1 cellular context compared by ENCODE assay signal in the genomic region with DNA sequence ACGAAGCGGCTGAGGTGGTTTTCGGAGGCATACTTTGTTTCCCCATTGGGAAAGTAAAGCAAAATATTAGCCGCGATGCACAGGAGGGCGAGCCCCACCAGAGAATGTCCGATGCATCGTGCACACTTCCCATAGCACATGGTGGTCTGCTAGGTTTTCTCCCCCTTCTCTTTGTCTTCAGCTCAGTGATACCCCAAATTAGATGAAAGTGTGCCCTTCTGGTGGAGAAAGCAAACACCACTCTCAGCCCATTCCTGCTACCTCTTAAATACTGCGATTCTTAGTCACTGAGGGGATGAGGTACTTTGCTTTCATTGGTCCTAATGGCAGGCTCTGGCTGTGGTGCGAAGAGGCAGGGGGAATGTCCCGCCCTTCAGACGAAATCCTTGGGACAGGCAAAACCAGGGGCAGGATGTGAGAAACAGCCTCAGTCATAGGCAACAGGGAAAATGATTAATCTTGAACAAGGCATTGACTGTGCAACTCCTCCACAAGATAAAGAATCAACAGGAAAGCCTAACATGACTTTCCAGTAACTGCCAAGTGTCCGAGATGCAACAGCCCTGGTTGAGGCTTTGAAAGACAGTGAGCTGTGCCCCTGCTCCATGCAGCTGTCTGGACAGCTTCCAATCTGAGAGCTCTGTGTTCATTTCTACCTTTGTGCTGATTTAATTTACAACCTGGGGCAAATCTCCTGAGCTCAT.
TF ChIP-seq lines count a peak whose summit lies in the region.

A gene with protein sequence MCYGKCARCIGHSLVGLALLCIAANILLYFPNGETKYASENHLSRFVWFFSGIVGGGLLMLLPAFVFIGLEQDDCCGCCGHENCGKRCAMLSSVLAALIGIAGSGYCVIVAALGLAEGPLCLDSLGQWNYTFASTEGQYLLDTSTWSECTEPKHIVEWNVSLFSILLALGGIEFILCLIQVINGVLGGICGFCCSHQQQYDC (minus strand): TSS at position 242 of the 704 bp plus-strand sequence. CDS start 102 bp downstream, at position 140.

TF ChIP-seq in HepG2, 621 proteins besides CTCF, POLR2A, EP300 and RAD21 (continued from another document and continues in another):
- TF ChIP-seq, protein P1, sequence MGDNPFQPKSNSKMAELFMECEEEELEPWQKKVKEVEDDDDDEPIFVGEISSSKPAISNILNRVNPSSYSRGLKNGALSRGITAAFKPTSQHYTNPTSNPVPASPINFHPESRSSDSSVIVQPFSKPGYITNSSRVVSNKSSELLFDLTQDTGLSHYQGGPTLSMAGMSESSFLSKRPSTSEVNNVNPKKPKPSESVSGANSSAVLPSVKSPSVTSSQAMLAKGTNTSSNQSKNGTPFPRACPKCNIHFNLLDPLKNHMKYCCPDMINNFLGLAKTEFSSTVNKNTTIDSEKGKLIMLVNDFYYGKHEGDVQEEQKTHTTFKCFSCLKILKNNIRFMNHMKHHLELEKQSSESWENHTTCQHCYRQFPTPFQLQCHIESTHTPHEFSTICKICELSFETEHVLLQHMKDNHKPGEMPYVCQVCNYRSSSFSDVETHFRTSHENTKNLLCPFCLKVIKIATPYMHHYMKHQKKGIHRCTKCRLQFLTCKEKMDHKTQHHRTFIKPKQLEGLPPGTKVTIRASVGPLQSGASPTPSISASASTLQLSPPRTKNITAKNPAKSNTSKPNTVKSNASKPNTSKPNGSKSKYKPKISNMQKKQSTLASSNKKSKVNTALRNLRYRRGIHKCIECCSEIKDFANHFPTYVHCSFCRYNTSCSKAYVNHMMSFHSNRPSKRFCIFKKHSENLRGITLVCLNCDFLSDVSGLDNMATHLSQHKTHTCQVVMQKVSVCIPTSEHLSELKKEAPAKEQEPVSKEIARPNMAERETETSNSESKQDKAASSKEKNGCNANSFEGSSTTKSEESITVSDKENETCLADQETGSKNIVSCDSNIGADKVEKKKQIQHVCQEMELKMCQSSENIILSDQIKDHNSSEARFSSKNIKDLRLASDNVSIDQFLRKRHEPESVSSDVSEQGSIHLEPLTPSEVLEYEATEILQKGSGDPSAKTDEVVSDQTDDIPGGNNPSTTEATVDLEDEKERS (CRISPR knock-in tag; IDR thresholded peaks at IDR 0.05): no peak
- TF ChIP-seq ZNF251 (CRISPR knock-in tag; IDR thresholded peaks at IDR 0.05): no peak
- no peak for TF ChIP-seq ZNF891 (CRISPR knock-in tag; IDR thresholded peaks at IDR 0.05)
- 0 out of 2 replicates have a peak, but pooled peaks have one; percentile 44 for TF ChIP-seq ISX (CRISPR knock-in tag; conservative IDR thresholded peaks at IDR 0.05)
- TF ChIP-seq ZSCAN9 (CRISPR knock-in tag; IDR thresholded peaks at IDR 0.05; ENCODE audit: borderline replicate concordance): peak; percentile 63; the same call in 1 of the 2 replicates
- TF ChIP-seq MYPOP (CRISPR knock-in tag; IDR thresholded peaks at IDR 0.05): no peak
- peak; percentile 12; the same call in 1 of the 2 replicates for TF ChIP-seq SIX1 (CRISPR knock-in tag; IDR thresholded peaks at IDR 0.05; ENCODE audit: borderline replicate concordance)
- TF ChIP-seq SOX13 (IDR thresholded peaks at IDR 0.05): peak; percentile 15; the same call in 1 of the 2 replicates
- peak in 1 of 2 experiments; percentile 84; a peak in 2 of 4 replicates for TF ChIP-seq SOX13 (CRISPR knock-in tag; conservative IDR thresholded peaks at IDR 0.05 in 1 of 2, IDR thresholded peaks at IDR 0.05 in 1 of 2)
- TF ChIP-seq SAP130 (CRISPR knock-in tag; IDR thresholded peaks at IDR 0.05; ENCODE audit: low read depth): peak; percentile 93
- peak; percentile 86; the same call in 1 of the 2 replicates for TF ChIP-seq ZNF335 (CRISPR knock-in tag; IDR thresholded peaks at IDR 0.05)
- no peak for TF ChIP-seq ZNF224 (CRISPR knock-in tag; IDR thresholded peaks at IDR 0.05)
- TF ChIP-seq, protein P2, sequence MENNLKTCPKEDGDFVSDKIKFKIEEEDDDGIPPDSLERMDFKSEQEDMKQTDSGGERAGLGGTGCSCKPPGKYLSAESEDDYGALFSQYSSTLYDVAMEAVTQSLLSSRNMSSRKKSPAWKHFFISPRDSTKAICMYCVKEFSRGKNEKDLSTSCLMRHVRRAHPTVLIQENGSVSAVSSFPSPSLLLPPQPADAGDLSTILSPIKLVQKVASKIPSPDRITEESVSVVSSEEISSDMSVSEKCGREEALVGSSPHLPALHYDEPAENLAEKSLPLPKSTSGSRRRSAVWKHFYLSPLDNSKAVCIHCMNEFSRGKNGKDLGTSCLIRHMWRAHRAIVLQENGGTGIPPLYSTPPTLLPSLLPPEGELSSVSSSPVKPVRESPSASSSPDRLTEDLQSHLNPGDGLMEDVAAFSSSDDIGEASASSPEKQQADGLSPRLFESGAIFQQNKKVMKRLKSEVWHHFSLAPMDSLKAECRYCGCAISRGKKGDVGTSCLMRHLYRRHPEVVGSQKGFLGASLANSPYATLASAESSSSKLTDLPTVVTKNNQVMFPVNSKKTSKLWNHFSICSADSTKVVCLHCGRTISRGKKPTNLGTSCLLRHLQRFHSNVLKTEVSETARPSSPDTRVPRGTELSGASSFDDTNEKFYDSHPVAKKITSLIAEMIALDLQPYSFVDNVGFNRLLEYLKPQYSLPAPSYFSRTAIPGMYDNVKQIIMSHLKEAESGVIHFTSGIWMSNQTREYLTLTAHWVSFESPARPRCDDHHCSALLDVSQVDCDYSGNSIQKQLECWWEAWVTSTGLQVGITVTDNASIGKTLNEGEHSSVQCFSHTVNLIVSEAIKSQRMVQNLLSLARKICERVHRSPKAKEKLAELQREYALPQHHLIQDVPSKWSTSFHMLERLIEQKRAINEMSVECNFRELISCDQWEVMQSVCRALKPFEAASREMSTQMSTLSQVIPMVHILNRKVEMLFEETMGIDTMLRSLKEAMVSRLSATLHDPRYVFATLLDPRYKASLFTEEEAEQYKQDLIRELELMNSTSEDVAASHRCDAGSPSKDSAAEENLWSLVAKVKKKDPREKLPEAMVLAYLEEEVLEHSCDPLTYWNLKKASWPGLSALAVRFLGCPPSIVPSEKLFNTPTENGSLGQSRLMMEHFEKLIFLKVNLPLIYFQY (CRISPR knock-in tag; IDR thresholded peaks at IDR 0.05; ENCODE audit: borderline replicate concordance): no peak
- no peak for TF ChIP-seq ZSCAN30 (CRISPR knock-in tag; IDR thresholded peaks at IDR 0.05)
- peak; percentile 80 for TF ChIP-seq ZNF331 (CRISPR knock-in tag; IDR thresholded peaks at IDR 0.05)
- TF ChIP-seq, protein P3, sequence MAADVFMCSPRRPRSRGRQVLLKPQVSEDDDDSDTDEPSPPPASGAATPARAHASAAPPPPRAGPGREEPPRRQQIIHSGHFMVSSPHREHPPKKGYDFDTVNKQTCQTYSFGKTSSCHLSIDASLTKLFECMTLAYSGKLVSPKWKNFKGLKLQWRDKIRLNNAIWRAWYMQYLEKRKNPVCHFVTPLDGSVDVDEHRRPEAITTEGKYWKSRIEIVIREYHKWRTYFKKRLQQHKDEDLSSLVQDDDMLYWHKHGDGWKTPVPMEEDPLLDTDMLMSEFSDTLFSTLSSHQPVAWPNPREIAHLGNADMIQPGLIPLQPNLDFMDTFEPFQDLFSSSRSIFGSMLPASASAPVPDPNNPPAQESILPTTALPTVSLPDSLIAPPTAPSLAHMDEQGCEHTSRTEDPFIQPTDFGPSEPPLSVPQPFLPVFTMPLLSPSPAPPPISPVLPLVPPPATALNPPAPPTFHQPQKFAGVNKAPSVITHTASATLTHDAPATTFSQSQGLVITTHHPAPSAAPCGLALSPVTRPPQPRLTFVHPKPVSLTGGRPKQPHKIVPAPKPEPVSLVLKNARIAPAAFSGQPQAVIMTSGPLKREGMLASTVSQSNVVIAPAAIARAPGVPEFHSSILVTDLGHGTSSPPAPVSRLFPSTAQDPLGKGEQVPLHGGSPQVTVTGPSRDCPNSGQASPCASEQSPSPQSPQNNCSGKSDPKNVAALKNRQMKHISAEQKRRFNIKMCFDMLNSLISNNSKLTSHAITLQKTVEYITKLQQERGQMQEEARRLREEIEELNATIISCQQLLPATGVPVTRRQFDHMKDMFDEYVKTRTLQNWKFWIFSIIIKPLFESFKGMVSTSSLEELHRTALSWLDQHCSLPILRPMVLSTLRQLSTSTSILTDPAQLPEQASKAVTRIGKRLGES (CRISPR knock-in tag; IDR thresholded peaks at IDR 0.05; ENCODE audit: borderline replicate concordance): peak; percentile 31; the same call in 1 of the 2 replicates
- no peak for TF ChIP-seq NFIB (CRISPR knock-in tag; IDR thresholded peaks at IDR 0.05; ENCODE audit: borderline replicate concordance)
- 0 out of 2 replicates have a peak, but pooled peaks have one; percentile 17 for TF ChIP-seq ZNF546 (CRISPR knock-in tag; conservative IDR thresholded peaks at IDR 0.05)
- TF ChIP-seq AGO2 (optimal IDR thresholded peaks at IDR 0.05; ENCODE audit: low read depth, low read length): no peak
- peak; percentile 75 for TF ChIP-seq ZNF350 (CRISPR knock-in tag; IDR thresholded peaks at IDR 0.05; ENCODE audit: borderline replicate concordance, low read depth)
- TF ChIP-seq, protein P4, sequence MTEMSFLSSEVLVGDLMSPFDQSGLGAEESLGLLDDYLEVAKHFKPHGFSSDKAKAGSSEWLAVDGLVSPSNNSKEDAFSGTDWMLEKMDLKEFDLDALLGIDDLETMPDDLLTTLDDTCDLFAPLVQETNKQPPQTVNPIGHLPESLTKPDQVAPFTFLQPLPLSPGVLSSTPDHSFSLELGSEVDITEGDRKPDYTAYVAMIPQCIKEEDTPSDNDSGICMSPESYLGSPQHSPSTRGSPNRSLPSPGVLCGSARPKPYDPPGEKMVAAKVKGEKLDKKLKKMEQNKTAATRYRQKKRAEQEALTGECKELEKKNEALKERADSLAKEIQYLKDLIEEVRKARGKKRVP (CRISPR knock-in tag; IDR thresholded peaks at IDR 0.05): peak in 1 of 2 experiments; percentile 53; a peak in 1 of 4 replicates
- no peak for TF ChIP-seq ZNF33B (CRISPR knock-in tag; IDR thresholded peaks at IDR 0.05)
- no peak for TF ChIP-seq ZNF781 (CRISPR knock-in tag; IDR thresholded peaks at IDR 0.05; ENCODE audit: borderline replicate concordance, not compliant biosample characterization)
- TF ChIP-seq BRD4 (CRISPR knock-in tag; IDR thresholded peaks at IDR 0.05): peak; percentile 84
- no peak for TF ChIP-seq HNF4G (IDR thresholded peaks at IDR 0.05; ENCODE audit: borderline replicate concordance, low read depth, low read length)
- TF ChIP-seq HNF4G (CRISPR knock-in tag; IDR thresholded peaks at IDR 0.05; ENCODE audit: borderline replicate concordance, low read depth): no peak
- TF ChIP-seq, protein P5, sequence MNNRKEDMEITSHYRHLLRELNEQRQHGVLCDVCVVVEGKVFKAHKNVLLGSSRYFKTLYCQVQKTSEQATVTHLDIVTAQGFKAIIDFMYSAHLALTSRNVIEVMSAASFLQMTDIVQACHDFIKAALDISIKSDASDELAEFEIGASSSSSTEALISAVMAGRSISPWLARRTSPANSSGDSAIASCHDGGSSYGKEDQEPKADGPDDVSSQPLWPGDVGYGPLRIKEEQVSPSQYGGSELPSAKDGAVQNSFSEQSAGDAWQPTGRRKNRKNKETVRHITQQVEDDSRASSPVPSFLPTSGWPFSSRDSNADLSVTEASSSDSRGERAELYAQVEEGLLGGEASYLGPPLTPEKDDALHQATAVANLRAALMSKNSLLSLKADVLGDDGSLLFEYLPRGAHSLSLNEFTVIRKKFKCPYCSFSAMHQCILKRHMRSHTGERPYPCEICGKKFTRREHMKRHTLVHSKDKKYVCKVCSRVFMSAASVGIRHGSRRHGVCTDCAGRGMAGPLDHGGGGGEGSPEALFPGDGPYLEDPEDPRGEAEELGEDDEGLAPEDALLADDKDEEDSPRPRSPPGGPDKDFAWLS (CRISPR knock-in tag; IDR thresholded peaks at IDR 0.05; ENCODE audit: borderline replicate concordance): no peak
- TF ChIP-seq ZNF530 (CRISPR knock-in tag; IDR thresholded peaks at IDR 0.05; ENCODE audit: low read depth): no peak
- peak; percentile 73 for TF ChIP-seq ETV5 (CRISPR knock-in tag; IDR thresholded peaks at IDR 0.05; ENCODE audit: borderline replicate concordance)
- TF ChIP-seq PRPF4 (IDR thresholded peaks at IDR 0.05; ENCODE audit: low read depth, low read length, poor library complexity, severe bottlenecking): no peak
- TF ChIP-seq, protein P6, sequence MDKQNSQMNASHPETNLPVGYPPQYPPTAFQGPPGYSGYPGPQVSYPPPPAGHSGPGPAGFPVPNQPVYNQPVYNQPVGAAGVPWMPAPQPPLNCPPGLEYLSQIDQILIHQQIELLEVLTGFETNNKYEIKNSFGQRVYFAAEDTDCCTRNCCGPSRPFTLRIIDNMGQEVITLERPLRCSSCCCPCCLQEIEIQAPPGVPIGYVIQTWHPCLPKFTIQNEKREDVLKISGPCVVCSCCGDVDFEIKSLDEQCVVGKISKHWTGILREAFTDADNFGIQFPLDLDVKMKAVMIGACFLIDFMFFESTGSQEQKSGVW (CRISPR knock-in tag; IDR thresholded peaks at IDR 0.05; ENCODE audit: borderline replicate concordance): no peak
- TF ChIP-seq, protein P7, sequence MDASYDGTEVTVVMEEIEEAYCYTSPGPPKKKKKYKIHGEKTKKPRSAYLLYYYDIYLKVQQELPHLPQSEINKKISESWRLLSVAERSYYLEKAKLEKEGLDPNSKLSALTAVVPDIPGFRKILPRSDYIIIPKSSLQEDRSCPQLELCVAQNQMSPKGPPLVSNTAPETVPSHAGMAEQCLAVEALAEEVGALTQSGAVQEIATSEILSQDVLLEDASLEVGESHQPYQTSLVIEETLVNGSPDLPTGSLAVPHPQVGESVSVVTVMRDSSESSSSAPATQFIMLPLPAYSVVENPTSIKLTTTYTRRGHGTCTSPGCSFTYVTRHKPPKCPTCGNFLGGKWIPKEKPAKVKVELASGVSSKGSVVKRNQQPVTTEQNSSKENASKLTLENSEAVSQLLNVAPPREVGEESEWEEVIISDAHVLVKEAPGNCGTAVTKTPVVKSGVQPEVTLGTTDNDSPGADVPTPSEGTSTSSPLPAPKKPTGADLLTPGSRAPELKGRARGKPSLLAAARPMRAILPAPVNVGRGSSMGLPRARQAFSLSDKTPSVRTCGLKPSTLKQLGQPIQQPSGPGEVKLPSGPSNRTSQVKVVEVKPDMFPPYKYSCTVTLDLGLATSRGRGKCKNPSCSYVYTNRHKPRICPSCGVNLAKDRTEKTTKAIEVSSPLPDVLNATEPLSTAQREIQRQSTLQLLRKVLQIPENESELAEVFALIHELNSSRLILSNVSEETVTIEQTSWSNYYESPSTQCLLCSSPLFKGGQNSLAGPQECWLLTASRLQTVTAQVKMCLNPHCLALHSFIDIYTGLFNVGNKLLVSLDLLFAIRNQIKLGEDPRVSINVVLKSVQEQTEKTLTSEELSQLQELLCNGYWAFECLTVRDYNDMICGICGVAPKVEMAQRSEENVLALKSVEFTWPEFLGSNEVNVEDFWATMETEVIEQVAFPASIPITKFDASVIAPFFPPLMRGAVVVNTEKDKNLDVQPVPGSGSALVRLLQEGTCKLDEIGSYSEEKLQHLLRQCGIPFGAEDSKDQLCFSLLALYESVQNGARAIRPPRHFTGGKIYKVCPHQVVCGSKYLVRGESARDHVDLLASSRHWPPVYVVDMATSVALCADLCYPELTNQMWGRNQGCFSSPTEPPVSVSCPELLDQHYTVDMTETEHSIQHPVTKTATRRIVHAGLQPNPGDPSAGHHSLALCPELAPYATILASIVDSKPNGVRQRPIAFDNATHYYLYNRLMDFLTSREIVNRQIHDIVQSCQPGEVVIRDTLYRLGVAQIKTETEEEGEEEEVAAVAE (CRISPR knock-in tag; IDR thresholded peaks at IDR 0.05; ENCODE audit: borderline replicate concordance): peak; percentile 73; the same call in 1 of the 2 replicates
- no peak for TF ChIP-seq GABPA (IDR thresholded peaks at IDR 0.05; ENCODE audit: low read depth, low read length)
- 0 out of 2 replicates have a peak, but pooled peaks have one; percentile 10 for TF ChIP-seq GABPA (CRISPR knock-in tag; IDR thresholded peaks at IDR 0.05; ENCODE audit: low read depth)
- TF ChIP-seq ZNF720 (CRISPR knock-in tag; IDR thresholded peaks at IDR 0.05): no peak
